In the genomic region with DNA sequence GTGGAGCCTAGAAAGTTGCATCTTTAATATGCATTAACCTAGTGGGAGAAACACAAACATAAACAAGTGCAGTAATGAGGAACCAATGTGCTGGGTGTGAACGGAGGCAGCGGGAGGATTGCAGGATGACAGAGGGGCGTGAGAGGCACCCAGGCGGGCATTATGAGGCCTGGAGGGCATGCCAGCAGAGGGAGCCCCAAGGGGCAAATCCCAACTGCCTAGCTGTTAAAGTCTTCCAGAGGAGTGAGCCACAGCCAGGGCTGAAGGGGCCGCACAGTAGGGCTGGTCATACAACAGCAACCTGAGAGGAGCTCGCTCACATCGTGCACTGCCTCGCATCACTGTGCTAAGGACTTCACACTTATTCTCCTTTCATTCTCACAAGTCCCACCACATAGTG, we compare ENCODE assay signal across 10 cellular contexts. TPM values are rescaled to one million over a fixed set of nuclear protein-coding genes. Genes with fewer than 3 reads are reported as not detected.
DNase-seq lines count a peak whose midpoint lies in the region; ATAC-seq, FAIRE-seq and TF ChIP-seq lines count a peak whose summit lies in the region.
"Had no signal": no experiment of that assay in that cellular context is flagged by ENCODE, and none has a peak within 500 bp of the region (broad histone marks: within the 10 kb centered on the region; RNA-seq: fewer than 3 reads in every experiment).

No MANE protein-coding gene starts in this region.

- H3K4me3 Mint-ChIP-seq in GM23338: no peak overlapping the region
- no peak overlapping the region for H3K4me3 Mint-ChIP-seq in WTC11

- no peaks in the 10 kb centered on the region for H3K9me2 ChIP-seq in GM23338 (ENCODE audit: insufficient read depth)

- no peak for TF ChIP-seq EP300 in HepG2 (IDR thresholded peaks at IDR 0.05; ENCODE audit: low read depth in 2 of 2, low read length in 2 of 2)
- TF ChIP-seq EP300 in HepG2 (CRISPR knock-in tag; IDR thresholded peaks at IDR 0.05; ENCODE audit: borderline replicate concordance): no peak

- in situ Hi-C loops in HepG2 (cut with HindIII; ENCODE audit: extremely low pct_ligation_motif_present, low pct_unique_long_range_greater_than_20kb) (loop anchor here (5.0 to 25.0 kb wide), 3 partner anchors 140 to 543 kb away; partner anchors contain the start of genes SEH1L and SPIRE1), G401 (cut with HindIII; ENCODE audit: low sequenced_read_pairs) (no loop called here)

- H3K27ac Mint-ChIP-seq in GM23338 (peak overlapping the region; percentile 23; the same call in 1 of the 2 replicates), WTC11 (0 out of 2 replicates have a peak overlapping the region, but pooled peaks have one; percentile 15)

- no TSS peak for BruUV-seq in HepG2 (replicated peaks; lab: Mats Ljungman, UMichigan)

- DNase-seq in CD1c-positive myeloid dendritic cell (ENCODE audit: extremely low spot score) (peak; percentile 42), GM23338 (ENCODE audit: low spot score) (peak; percentile 67), WTC11 (ENCODE audit: low spot score) (peak; percentile 67), HepG2 (ENCODE audit: low spot score) (no peak), G401 (ENCODE audit: low spot score) (no peak)
- DNase-seq: T-helper 9 cell had no signal

- H3K27me3 Mint-ChIP-seq in GM23338 (ENCODE audit: insufficient read depth, low read depth, poor library complexity): peaks cover 14% of the 10 kb centered on the region
- no peaks in the 10 kb centered on the region for H3K27me3 Mint-ChIP-seq in WTC11 (ENCODE audit: low read depth)

- H3K36me3 ChIP-seq in GM23338 (ENCODE audit: insufficient read depth) (no peaks in the 10 kb centered on the region), HepG2 (replicated peaks in 1 of 2; ENCODE audit: control insufficient read depth in 1 of 2, insufficient read depth in 2 of 2, low read length in 2 of 2) (no peaks in the 10 kb centered on the region)

- TF ChIP-seq RAD21 in HepG2 (CRISPR knock-in tag; IDR thresholded peaks at IDR 0.05): peak; percentile 52; the same call in 1 of the 2 replicates

- H3K27me3 ChIP-seq in GM23338 (ENCODE audit: insufficient read depth): no peaks in the 10 kb centered on the region
- peaks cover 0 to 17% of the 10 kb centered on the region in 2 experiments; a peak in 1 of 5 replicates for H3K27me3 ChIP-seq in HepG2 (ENCODE audit: control insufficient read depth in 1 of 2, insufficient read depth in 2 of 2, low read length in 2 of 2)

- H3K27ac ChIP-seq in GM23338 (ENCODE audit: low read depth) (no peak overlapping the region), HepG2 (ENCODE audit: extremely low read length, insufficient read depth, low read length) (no peak overlapping the region)

- ATAC-seq in GM23338 (peak; percentile 87), WTC11 (peak; percentile 85), HepG2 (peak; percentile 47), GM21786 (IDR thresholded peaks at IDR 0.05; ENCODE audit: unreplicated experiment) (no peak), GM18867 (IDR thresholded peaks at IDR 0.05; ENCODE audit: unreplicated experiment) (no peak), GM18505 (IDR thresholded peaks at IDR 0.05; ENCODE audit: unreplicated experiment) (no peak)

- no peaks in the 10 kb centered on the region for H3F3A ChIP-seq in GM23338 (replicated peaks; ENCODE audit: low read depth)

- TF ChIP-seq POLR2A in HepG2 (IDR thresholded peaks at IDR 0.05; ENCODE audit: insufficient read depth in 1 of 2, low read depth in 2 of 2, low read length in 2 of 2) (no peak), GM18505 (IDR thresholded peaks at IDR 0.05; ENCODE audit: borderline replicate concordance, extremely low read depth, insufficient read depth, insufficient read length) (no peak)

- FAIRE-seq in HepG2 (lab: Jason Lieb, UNC): no peak
- FAIRE-seq: endometrium had no signal

- H4K20me1 ChIP-seq in GM23338 (replicated peaks; ENCODE audit: insufficient read depth) (no peaks in the 10 kb centered on the region), HepG2 (ENCODE audit: insufficient read depth, low read length) (no peaks in the 10 kb centered on the region)

- 21% methylated on average over 7 of the region's 8 CpGs for WGBS in HepG2 (ENCODE audit: low lambda C conversion rate)

- no peak overlapping the region for H3K4me3 ChIP-seq in GM23338
- H3K4me3 ChIP-seq in HepG2 (replicated peaks in 1 of 3; ENCODE audit: insufficient read depth in 1 of 3, low read depth in 2 of 3, low read length in 3 of 3): no peak overlapping the region; a peak in 1 of 6 replicates

- no peak overlapping the region for H3K9ac ChIP-seq in HepG2 (ENCODE audit: insufficient read depth, low read depth, low read length)

- H3K4me1 Mint-ChIP-seq in GM23338 (no peaks in the 10 kb centered on the region), WTC11 (peaks cover 14% of the 10 kb centered on the region)

- no peaks in the 10 kb centered on the region for H3K79me2 ChIP-seq in GM23338 (replicated peaks; ENCODE audit: insufficient read depth)
- H3K79me2 ChIP-seq in HepG2 (ENCODE audit: insufficient read depth, low read length): no peaks in the 10 kb centered on the region

- no peaks in the 10 kb centered on the region for H3K36me3 Mint-ChIP-seq in GM23338 (ENCODE audit: low read depth)
- H3K36me3 Mint-ChIP-seq in WTC11: no peaks in the 10 kb centered on the region

- H3K4me1 ChIP-seq in GM23338 (ENCODE audit: insufficient read depth) (no peaks in the 10 kb centered on the region; the same call in 1 of the 2 replicates), HepG2 (ENCODE audit: insufficient read depth, low read length) (peaks cover 72% of the 10 kb centered on the region)

- peak overlapping the region; percentile 38; the same call in 1 of the 2 replicates for H2AFZ ChIP-seq in GM23338
- no peak overlapping the region for H2AFZ ChIP-seq in HepG2 (ENCODE audit: low read length)

- H3K4me2 ChIP-seq in GM23338 (no peak overlapping the region), HepG2 (ENCODE audit: low read depth, low read length) (peak overlapping the region; percentile 59)

- intact Hi-C loops in HepG2 (cut with micrococcal nuclease; ENCODE audit: unreplicated experiment): loop anchor here (10.0 kb wide), 2 partner anchors 140 to 540 kb away; no protein-coding TSS in a partner anchor

- H3K9me3 ChIP-seq in HepG2 (ENCODE audit: low read length): no peaks in the 10 kb centered on the region

- POLR2A ChIA-PET in WTC11 (lab: Charles Lee): interaction anchor here (1.7 kb wide), 1 partner anchor 14 kb away, joined by 4 read pairs; the partner anchor contains the start of gene PRELID3A
- POLR2A ChIA-PET in HepG2 (lab: Yijun Ruan, JAX): no interaction called here

- TF ChIP-seq CTCF in GM23338 (conservative IDR thresholded peaks at IDR 0.05; ENCODE audit: low read depth in 2 of 2): peak; percentile 62 to 73
- TF ChIP-seq CTCF in WTC11 (IDR thresholded peaks at IDR 0.05): no peak
- peak; percentile 75 for TF ChIP-seq CTCF in HepG2 (CRISPR knock-in tag; IDR thresholded peaks at IDR 0.05)

- CTCF ChIA-PET in WTC11 (lab: Charles Lee) (interaction anchor here (0.6 to 3.3 kb wide), 21 partner anchors 9 to 540 kb away, joined by 3 to 18 read pairs (median 4); partner anchors contain the start of genes AFG3L2 and PRELID3A), HepG2 (lab: Yijun Ruan, JAX; ENCODE audit: low intra/inter-chr PET ratio, low total read pairs) (interaction anchor here (1.7 kb wide), 1 partner anchor 265 kb away, joined by 10 read pairs; no protein-coding TSS in a partner anchor)

- H3K9me3 Mint-ChIP-seq in GM23338 (no peaks in the 10 kb centered on the region), WTC11 (no peaks in the 10 kb centered on the region)

RNA-seq across cellular contexts. Expression of gene PRELID3A, which starts 13.3 kb away (rescaled TPM):
- total RNA-seq in GM23338 (2014; rRNA removed; shearing (Covaris generic)): 13.0 and 15.8 TPM in 2 replicates
- polyA plus RNA-seq in GM23338 (2016; fragmentation: Nextera tagmentation; extraction: Ambion mirVana) (6.5 and 7.0 TPM in 2 replicates), HepG2 (2011; rRNA removed) (7.2 and 10.3 TPM in 2 replicates)
- total RNA-seq in WTC11 (2021) (10.4 to 13.0 TPM (median 10.5 TPM) in 3 replicates), HepG2 (2016; rRNA removed; fragmentation: Illumina TruSeq; extraction: Trizol) (5.5 and 11.0 TPM in 2 replicates)
- total RNA-seq in HepG2 (2016; cell fraction: cytosol; rRNA removed; fragmentation: Illumina TruSeq; extraction: Trizol; ENCODE audit: low read depth): 3.0 and 3.2 TPM in 2 replicates
- 4.3 and 10.9 TPM in 2 replicates for total RNA-seq in HepG2 (2016; cell fraction: insoluble cytoplasmic fraction; rRNA removed; fragmentation: Illumina TruSeq; extraction: Trizol)
- total RNA-seq in HepG2 (2016; cell fraction: membrane; rRNA removed; fragmentation: Illumina TruSeq; extraction: Trizol): 3.0 and 4.4 TPM in 2 replicates
- 12.6 and 13.7 TPM in 2 replicates for total RNA-seq in HepG2 (2016; cell fraction: nucleus; rRNA removed; fragmentation: Illumina TruSeq; extraction: Trizol)
- 4.0 and 6.0 TPM in 2 replicates for polyA plus RNA-seq in HepG2 (2011; cell fraction: cytosol; rRNA removed)
- polyA plus RNA-seq in HepG2 (2011; cell fraction: nucleus; rRNA removed): 61.8 and 73.7 TPM in 2 replicates
- polyA plus RNA-seq in HepG2 (2012): 6.1 and 8.3 TPM in 2 replicates
- 1.6 and 1.7 TPM in 2 replicates for polyA plus RNA-seq in HepG2 (2016; cell fraction: cytosol; fragmentation: Illumina TruSeq; extraction: Trizol; ENCODE audit: low read depth)
- 5.9 and 7.6 TPM in 2 replicates for polyA plus RNA-seq in HepG2 (2016; cell fraction: insoluble cytoplasmic fraction; fragmentation: Illumina TruSeq; extraction: Trizol; ENCODE audit: low read depth)
- polyA plus RNA-seq in HepG2 (2016; cell fraction: membrane; fragmentation: Illumina TruSeq; extraction: Trizol; ENCODE audit: low read depth): 2.1 and 2.3 TPM in 2 replicates
- polyA plus RNA-seq in HepG2 (2016; cell fraction: nucleus; fragmentation: Illumina TruSeq; extraction: Trizol; ENCODE audit: insufficient read depth, low read depth): 42.6 and 45.2 TPM in 2 replicates
- 1.4 and 2.5 TPM in 2 replicates for polyA minus RNA-seq in HepG2 (2011; rRNA and poly(A)+ RNA removed; ENCODE audit: low replicate concordance)
- 0.99 and 2.6 TPM in 2 replicates for polyA minus RNA-seq in HepG2 (2011; cell fraction: cytosol; rRNA and poly(A)+ RNA removed)
- polyA minus RNA-seq in HepG2 (2011; cell fraction: nucleus; rRNA and poly(A)+ RNA removed): 10.0 and 13.9 TPM in 2 replicates
- 11.7 and 15.6 TPM in 2 replicates for total RNA-seq in G401 (2014; rRNA removed; shearing (Covaris generic))

RNA-seq across cellular contexts. Expression of gene AFG3L2, which starts 17.4 kb away (rescaled TPM):
- total RNA-seq in GM23338 (2014; rRNA removed; shearing (Covaris generic)): 94.9 and 105 TPM in 2 replicates
- polyA plus RNA-seq in GM23338 (2016; fragmentation: Nextera tagmentation; extraction: Ambion mirVana) (47.5 and 50.3 TPM in 2 replicates), HepG2 (2011; rRNA removed) (26.2 and 28.6 TPM in 2 replicates)
- total RNA-seq in WTC11 (2021) (73.9 to 109 TPM (median 76.0 TPM) in 3 replicates), HepG2 (2016; rRNA removed; fragmentation: Illumina TruSeq; extraction: Trizol) (86.3 and 86.9 TPM in 2 replicates)
- 29.3 and 39.0 TPM in 2 replicates for total RNA-seq in HepG2 (2016; cell fraction: cytosol; rRNA removed; fragmentation: Illumina TruSeq; extraction: Trizol; ENCODE audit: low read depth)
- total RNA-seq in HepG2 (2016; cell fraction: insoluble cytoplasmic fraction; rRNA removed; fragmentation: Illumina TruSeq; extraction: Trizol): 85.3 and 86.3 TPM in 2 replicates
- total RNA-seq in HepG2 (2016; cell fraction: membrane; rRNA removed; fragmentation: Illumina TruSeq; extraction: Trizol): 30.7 and 35.0 TPM in 2 replicates
- 64.9 and 72.6 TPM in 2 replicates for total RNA-seq in HepG2 (2016; cell fraction: nucleus; rRNA removed; fragmentation: Illumina TruSeq; extraction: Trizol)
- 22.4 and 28.3 TPM in 2 replicates for polyA plus RNA-seq in HepG2 (2011; cell fraction: cytosol; rRNA removed)
- 14.9 and 16.4 TPM in 2 replicates for polyA plus RNA-seq in HepG2 (2011; cell fraction: nucleus; rRNA removed)
- polyA plus RNA-seq in HepG2 (2012): 42.2 and 47.5 TPM in 2 replicates
- 5.9 and 6.1 TPM in 2 replicates for polyA plus RNA-seq in HepG2 (2016; cell fraction: cytosol; fragmentation: Illumina TruSeq; extraction: Trizol; ENCODE audit: low read depth)
- 66.5 and 67.7 TPM in 2 replicates for polyA plus RNA-seq in HepG2 (2016; cell fraction: insoluble cytoplasmic fraction; fragmentation: Illumina TruSeq; extraction: Trizol; ENCODE audit: low read depth)
- polyA plus RNA-seq in HepG2 (2016; cell fraction: membrane; fragmentation: Illumina TruSeq; extraction: Trizol; ENCODE audit: low read depth): 12.3 and 14.9 TPM in 2 replicates
- polyA plus RNA-seq in HepG2 (2016; cell fraction: nucleus; fragmentation: Illumina TruSeq; extraction: Trizol; ENCODE audit: insufficient read depth, low read depth): 57.2 and 57.6 TPM in 2 replicates
- polyA minus RNA-seq in HepG2 (2011; rRNA and poly(A)+ RNA removed; ENCODE audit: low replicate concordance): 26.7 and 36.0 TPM in 2 replicates
- polyA minus RNA-seq in HepG2 (2011; cell fraction: cytosol; rRNA and poly(A)+ RNA removed): 28.5 and 36.9 TPM in 2 replicates
- polyA minus RNA-seq in HepG2 (2011; cell fraction: nucleus; rRNA and poly(A)+ RNA removed): 48.8 and 49.7 TPM in 2 replicates
- 84.5 and 107 TPM in 2 replicates for total RNA-seq in G401 (2014; rRNA removed; shearing (Covaris generic))

Comparison
In these comparisons a context has a peak if more than half of its experiments do, and no peak if none do; other contexts are left out.
1. DNase-seq: peak in CD1c-positive myeloid dendritic cell (single experiment), GM23338 (single experiment) and WTC11 (single experiment); none in HepG2 (single experiment) and G401 (single experiment).
2. ATAC-seq: peak in GM23338 (single experiment), WTC11 (single experiment) and HepG2 (single experiment); none in GM21786 (single experiment), GM18867 (single experiment) and GM18505 (single experiment).